In the genomic region with DNA sequence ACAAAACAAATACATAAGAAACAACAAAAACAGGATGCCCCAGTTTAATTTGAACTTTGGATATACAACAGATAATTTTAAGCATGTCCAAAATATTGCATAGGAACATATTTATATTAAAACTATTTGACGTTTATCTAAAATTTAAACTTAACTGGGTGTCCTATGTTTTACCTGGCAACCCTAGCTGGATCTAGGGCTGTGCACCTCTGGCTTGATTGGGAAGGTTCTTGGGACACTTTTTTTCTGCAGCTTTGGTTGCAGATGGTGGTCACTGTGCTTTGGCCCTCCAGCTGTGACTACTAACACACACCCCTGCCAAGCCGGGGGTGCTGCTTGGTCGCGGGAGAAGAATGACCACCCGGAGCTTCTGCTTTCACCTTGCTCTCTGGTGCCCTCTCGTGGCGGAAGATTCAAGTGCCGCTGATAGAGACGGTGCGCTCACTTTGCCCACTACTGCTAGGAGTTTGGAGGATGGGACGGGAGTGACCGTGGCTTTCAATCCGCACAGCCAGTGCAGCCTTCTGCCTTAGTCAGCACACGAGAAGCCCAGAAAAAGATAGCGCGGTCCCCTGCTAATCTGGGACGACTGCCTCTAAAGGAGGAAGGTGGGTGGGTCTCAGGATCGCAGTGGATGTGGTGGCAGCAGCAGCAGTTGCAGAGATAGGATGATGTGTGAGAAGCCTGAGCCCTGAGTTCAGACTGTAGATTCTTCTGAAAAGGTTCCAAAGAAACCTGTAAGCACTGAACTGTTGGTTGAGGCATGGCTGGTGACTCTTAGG, we compare ENCODE assay signal across 8 cellular contexts. TPM values are rescaled to one million over a fixed set of nuclear protein-coding genes. Genes with fewer than 3 reads are reported as not detected.
A peak's percentile ranks its signal among the peaks of the same experiment; 100 is the strongest.
DNase-seq lines count a peak whose midpoint lies in the region; ATAC-seq and TF ChIP-seq lines count a peak whose summit lies in the region.

No MANE protein-coding gene starts in this region.

- H3K4me2 ChIP-seq in DOHH2 (ENCODE audit: low read length): no peak overlapping the region
- H3K4me2 ChIP-seq in osteoblast (ENCODE audit: insufficient read depth, low read length): peak overlapping the region; percentile 71

- H3K4me3 Mint-ChIP-seq in activated naive CD4-positive, alpha-beta T cell treated with anti-CD3 and anti-CD28 coated beads for 36 hours: no peak overlapping the region

- CTCF ChIA-PET in activated naive CD4-positive, alpha-beta T cell treated with anti-CD3 and anti-CD28 coated beads for 36 hours (lab: Charles Lee): interaction anchor here (0.7 to 2.2 kb wide), 17 partner anchors 10 to 1121 kb away, joined by 3 to 11 read pairs (median 4); a partner anchor contains a TSS

- H3K27me3 ChIP-seq in DOHH2 (ENCODE audit: control insufficient read depth, low read length) (0 out of 2 replicates have a peak, but pooled peaks cover 2% of the 10 kb centered on the region), SJCRH30 (peaks cover 24% of the 10 kb centered on the region), osteoblast (ENCODE audit: insufficient read depth, low read length) (peaks cover 4% of the 10 kb centered on the region), thoracic aorta (replicated peaks; ENCODE audit: insufficient read depth) (no peaks in the 10 kb centered on the region)

- H3K4me3 ChIP-seq in DOHH2 (ENCODE audit: low read length): no peak overlapping the region
- H3K4me3 ChIP-seq in SJCRH30: no peak overlapping the region
- H3K4me3 ChIP-seq in osteoblast (ENCODE audit: insufficient read depth, low read length): peak overlapping the region; percentile 34
- H3K4me3 ChIP-seq in thoracic aorta: peak overlapping the region; percentile 12

- ATAC-seq in thoracic aorta (ENCODE audit: insufficient number of reproducible peaks, low FRiP score, low read depth) (no peak), HG03571 (IDR thresholded peaks at IDR 0.05; ENCODE audit: unreplicated experiment) (no peak)

- H3K36me3 ChIP-seq in DOHH2 (ENCODE audit: control insufficient read depth, low read length) (no peaks in the 10 kb centered on the region), SJCRH30 (no peaks in the 10 kb centered on the region), osteoblast (ENCODE audit: insufficient read depth, low read length) (no peaks in the 10 kb centered on the region), thoracic aorta (no peaks in the 10 kb centered on the region)

- H3K9me3 Mint-ChIP-seq in activated naive CD4-positive, alpha-beta T cell treated with anti-CD3 and anti-CD28 coated beads for 36 hours: no peaks in the 10 kb centered on the region

- H3K4me1 ChIP-seq in DOHH2 (ENCODE audit: control insufficient read depth, low read length) (no peaks in the 10 kb centered on the region), SJCRH30 (no peaks in the 10 kb centered on the region), osteoblast (ENCODE audit: insufficient read depth, low read length) (peaks cover 7% of the 10 kb centered on the region), thoracic aorta (ENCODE audit: control insufficient read depth in 1 of 2, low read depth in 2 of 2) (peaks cover 0 to 7% of the 10 kb centered on the region in 2 donors)

- no peaks in the 10 kb centered on the region for H3K9me3 ChIP-seq in DOHH2 (ENCODE audit: control insufficient read depth, insufficient read depth, low read length)
- no peaks in the 10 kb centered on the region for H3K9me3 ChIP-seq in SJCRH30 (replicated peaks)
- no peaks in the 10 kb centered on the region for H3K9me3 ChIP-seq in osteoblast (ENCODE audit: low read depth, low read length)
- H3K9me3 ChIP-seq in thoracic aorta: no peaks in the 10 kb centered on the region

- no peak overlapping the region for H3K27ac ChIP-seq in DOHH2 (ENCODE audit: low read depth, low read length)
- H3K27ac ChIP-seq in SJCRH30: no peak overlapping the region
- H3K27ac ChIP-seq in osteoblast (ENCODE audit: low read depth, low read length): no peak overlapping the region
- no peak overlapping the region for H3K27ac ChIP-seq in thoracic aorta

- H3K27me3 Mint-ChIP-seq in activated naive CD4-positive, alpha-beta T cell treated with anti-CD3 and anti-CD28 coated beads for 36 hours (ENCODE audit: low read depth): peaks cover 18% of the 10 kb centered on the region

- H3K4me1 Mint-ChIP-seq in activated naive CD4-positive, alpha-beta T cell treated with anti-CD3 and anti-CD28 coated beads for 36 hours (ENCODE audit: low read depth): peaks cover 4% of the 10 kb centered on the region

- H3F3A ChIP-seq in DOHH2 (ENCODE audit: control insufficient read depth, insufficient read depth): no peaks in the 10 kb centered on the region

- DNase-seq in KG1 (lab: John Stamatoyannopoulos, UW): peak; percentile 16
- DNase-seq in SJCRH30: peak; percentile 69 to 81
- peak; percentile 83 for DNase-seq in activated naive CD4-positive, alpha-beta T cell treated with anti-CD3 and anti-CD28 coated beads for 36 hours
- peak; percentile 23 for DNase-seq in glomerular endothelial cell (ENCODE audit: extremely low read depth, low read depth, low spot score)
- peak; percentile 92 for DNase-seq in osteoblast (ENCODE audit: insufficient read length, low spot score, missing footprints)
- DNase-seq in thoracic aorta (ENCODE audit: low spot score): peak; percentile 40

- no peak overlapping the region for H3K27ac Mint-ChIP-seq in activated naive CD4-positive, alpha-beta T cell treated with anti-CD3 and anti-CD28 coated beads for 36 hours

- H3K36me3 Mint-ChIP-seq in activated naive CD4-positive, alpha-beta T cell treated with anti-CD3 and anti-CD28 coated beads for 36 hours (ENCODE audit: low read depth): no peaks in the 10 kb centered on the region

- no peaks in the 10 kb centered on the region for H4K20me1 ChIP-seq in DOHH2 (ENCODE audit: control insufficient read depth, insufficient read depth, low read depth, low read length)
- H4K20me1 ChIP-seq in osteoblast (ENCODE audit: insufficient read depth, low read length): no peaks in the 10 kb centered on the region

- peak; percentile 91 for TF ChIP-seq CTCF in DOHH2 (IDR thresholded peaks at IDR 0.05; ENCODE audit: low read depth, low read length, poor library complexity, severe bottlenecking)
- peak; percentile 94 for TF ChIP-seq CTCF in osteoblast (IDR thresholded peaks at IDR 0.05; ENCODE audit: extremely low read depth, low read depth, low read length)
- TF ChIP-seq CTCF in thoracic aorta (IDR thresholded peaks at IDR 0.05): peak; percentile 89

- H3K9me2 ChIP-seq in DOHH2 (replicated peaks; ENCODE audit: control insufficient read depth, low read length): no peaks in the 10 kb centered on the region

- H3K79me2 ChIP-seq in DOHH2 (ENCODE audit: control insufficient read depth, low read length): no peaks in the 10 kb centered on the region
- no peaks in the 10 kb centered on the region for H3K79me2 ChIP-seq in osteoblast (ENCODE audit: insufficient read depth, low read length)

- intact Hi-C loops in activated naive CD4-positive, alpha-beta T cell treated with anti-CD3 and anti-CD28 coated beads for 36 hours (cut with micrococcal nuclease): loop anchor here (1.0 to 5.0 kb wide), 3 partner anchors 58 to 746 kb away; no protein-coding TSS in a partner anchor

- peak overlapping the region; percentile 76 for H2AFZ ChIP-seq in osteoblast (ENCODE audit: low read length)

RNA-seq across cellular contexts. Expression of gene SPACA3, which starts 6.7 kb away (rescaled TPM):
- total RNA-seq in SJCRH30 (2014; rRNA removed; shearing (Covaris generic)): not detected in 2 replicates
- not detected for total RNA-seq in activated naive CD4-positive, alpha-beta T cell treated with anti-CD3 and anti-CD28 coated beads for 36 hours
- total RNA-seq in glomerular endothelial cell: 0.39 TPM in 1 of 2 replicates, not detected in the other
- total RNA-seq in osteoblast: not detected in 2 replicates
- total RNA-seq in thoracic aorta: not detected

Comparison
In these comparisons a context has a peak if more than half of its experiments do, and no peak if none do; other contexts are left out.
1. H3K4me3 ChIP-seq: peak in osteoblast (single experiment) and thoracic aorta (single experiment); none in DOHH2 (single experiment) and SJCRH30 (single experiment).
2. DNase-seq: peak in every context shown above with its lines; median percentile 92 in osteoblast; 83 in activated naive CD4-positive, alpha-beta T cell treated with anti-CD3 and anti-CD28 coated beads for 36 hours; 75 in SJCRH30; 40 in thoracic aorta; 23 in glomerular endothelial cell; 16 in KG1.
3. Peak in every context shown above with its lines, with median percentiles within 50 percentile points of each other: CTCF ChIP-seq.